Comparison of ENCODE assay signal across 16 cellular contexts in genomic region chr20:34443546-34443945, GRCh38.
"Had no signal": no experiment of that assay in that cellular context is flagged by ENCODE, and none has a peak within 500 bp of the region (broad histone marks: within the 10 kb centered on the region; RNA-seq: fewer than 3 reads in every experiment).

No MANE protein-coding gene starts in this region.

- H3K36me3 ChIP-seq: prostate gland had no signal

- H3K9ac ChIP-seq: neural progenitor cell had no signal

- DNase-seq: cortex of kidney; hypothalamus; left ventricle myocardium superior; lower lobe of right lung; right cardiac atrium; small intestine; stimulated activated CD4-positive, alpha-beta T cell treated with anti-CD3 and anti-CD28 coated beads, Interleukin-15, amount 100 ng/mL, for 24 hours; stimulated activated CD4-positive, alpha-beta T cell treated with anti-CD3 and anti-CD28 coated beads, Interleukin-2, amount 100 ng/mL, for 48 hours; stimulated activated naive CD4-positive, alpha-beta T cell treated with Interleukin-2 at 50 U/mL for 16 hours; stomach; thyroid gland; trophoblast cell had no signal

- H3K4me2 ChIP-seq: neural progenitor cell had no signal

- H3K4me1 ChIP-seq: lower lobe of right lung, neural progenitor cell, prostate gland, thyroid gland, vagina had no signal

- H3K27ac ChIP-seq: lower lobe of right lung, neural progenitor cell, prostate gland, stomach, thyroid gland, vagina had no signal

- ATAC-seq: left ventricle myocardium superior, lower lobe of right lung, right cardiac atrium had no signal

- H3K27me3 ChIP-seq: neural progenitor cell, stomach, thyroid gland, vagina had no signal

- FAIRE-seq: keratinocyte, small intestine had no signal

- H3K9me3 ChIP-seq: lower lobe of right lung, prostate gland, stomach, thyroid gland, vagina had no signal

- H3K4me3 ChIP-seq: lower lobe of right lung, neural progenitor cell, prostate gland, stomach, thyroid gland, vagina had no signal

- H2AFZ ChIP-seq: neural progenitor cell had no signal
